25 cellular contexts compared by ENCODE assay signal in genomic region chr5:139223481-139223880, GRCh38. TPM values are rescaled to one million over a fixed set of nuclear protein-coding genes. Genes with fewer than 3 reads are reported as not detected.
DNase-seq lines count a peak whose midpoint lies in the region; ATAC-seq, FAIRE-seq and TF ChIP-seq lines count a peak whose summit lies in the region.
"Had no signal": no experiment of that assay in that cellular context is flagged by ENCODE, and none has a peak within 500 bp of the region (broad histone marks: within the 10 kb centered on the region; RNA-seq: fewer than 3 reads in every experiment).

No MANE protein-coding gene starts in this region.

- no peak overlapping the region for H3K14ac ChIP-seq in IMR-90 (replicated peaks; ENCODE audit: low read depth, low read length)

- no peaks in the 10 kb centered on the region for H3K36me3 ChIP-seq in IMR-90 (ENCODE audit: control insufficient read depth, insufficient read depth, low read length)
- no peaks in the 10 kb centered on the region for H3K36me3 ChIP-seq in suprapubic skin
- H3K36me3 ChIP-seq: BLaER1, SJCRH30 had no signal

- H2AK9ac ChIP-seq in IMR-90 (replicated peaks; ENCODE audit: low read depth, low read length, poor library complexity), result no peak overlapping the region

- no peaks in the 10 kb centered on the region for H3K9me3 ChIP-seq in IMR-90 (ENCODE audit: control insufficient read depth, insufficient read depth, low read length)
- no peaks in the 10 kb centered on the region for H3K9me3 ChIP-seq in suprapubic skin
- H3K9me3 ChIP-seq: SJCRH30 had no signal

- POLR2A ChIA-PET in IMR-90 (lab: Charles Lee; ENCODE audit: unreplicated experiment), result no interaction called here
- POLR2A ChIA-PET in naive thymus-derived CD8-positive, alpha-beta T cell (lab: Charles Lee), result no interaction called here

- no peak overlapping the region for H3K56ac ChIP-seq in IMR-90 (ENCODE audit: extremely low read depth, insufficient read depth, low read length)

- H3K27me3 ChIP-seq in IMR-90 (ENCODE audit: control insufficient read depth, insufficient read depth, low read length) (peaks cover 10% of the 10 kb centered on the region), suprapubic skin (no peaks in the 10 kb centered on the region)
- H3K27me3 ChIP-seq: BLaER1, SJCRH30 had no signal

- TF ChIP-seq POLR2A in IMR-90 (IDR thresholded peaks at IDR 0.05; ENCODE audit: low read depth, low read length) (no peak), suprapubic skin (IDR thresholded peaks at IDR 0.05) (no peak)

- no peaks in the 10 kb centered on the region for H4K20me1 ChIP-seq in IMR-90 (ENCODE audit: insufficient read depth, low read length)
- H4K20me1 ChIP-seq: BLaER1 had no signal

- no peak overlapping the region for H2BK15ac ChIP-seq in IMR-90 (ENCODE audit: low read depth, low read length)

- H3K9me3 Mint-ChIP-seq in endothelial cell (ENCODE audit: unreplicated experiment), result no peaks in the 10 kb centered on the region
- H3K9me3 Mint-ChIP-seq in naive thymus-derived CD8-positive, alpha-beta T cell, result no peaks in the 10 kb centered on the region
- H3K9me3 Mint-ChIP-seq: CD4-positive, alpha-beta T cell; HFFc6 had no signal

- H2BK20ac ChIP-seq in IMR-90 (ENCODE audit: low read depth, low read length), result no peak overlapping the region

- H3K27ac ChIP-seq in IMR-90 (ENCODE audit: insufficient read depth, low read length) (no peak overlapping the region), suprapubic skin (no peak overlapping the region)
- H3K27ac ChIP-seq: BLaER1, GM23248, SJCRH30 had no signal

- no peak for DNase-seq in IMR-90
- DNase-seq in endothelial cell (ENCODE audit: low spot score), result no peak
- DNase-seq in foreskin melanocyte, result peak; percentile 74
- no peak for DNase-seq in suprapubic skin (ENCODE audit: low spot score in 2 of 2)
- DNase-seq in T-helper 9 cell, result no peak
- no peak for DNase-seq in naive thymus-derived CD8-positive, alpha-beta T cell
- no peak for DNase-seq in HTR-8/SVneo (ENCODE audit: insufficient read length, low spot score)
- DNase-seq: CD4-positive, alpha-beta T cell; COR-L47; DND-41; GM23248; H9; HFFc6; MM.1S; NCI-H1048; NCI-H146; NCI-H2029; NCI-H2227 treated with DMSO at 0.1 percent for 48 hours; NCI-H524; NCI-H82; SJCRH30 had no signal

- no peak overlapping the region for H3K27ac Mint-ChIP-seq in endothelial cell (ENCODE audit: unreplicated experiment)
- H3K27ac Mint-ChIP-seq in naive thymus-derived CD8-positive, alpha-beta T cell, result peak overlapping the region in 1 of 10 donors; percentile 27
- H3K27ac Mint-ChIP-seq: CD4-positive, alpha-beta T cell; H9; HFFc6 had no signal

- H3K4me1 Mint-ChIP-seq in endothelial cell (ENCODE audit: unreplicated experiment), result peaks cover 8% of the 10 kb centered on the region
- no peaks in the 10 kb centered on the region for H3K4me1 Mint-ChIP-seq in naive thymus-derived CD8-positive, alpha-beta T cell

- in situ Hi-C loops in IMR-90 (cut with MboI; ENCODE audit: low sequenced_read_pairs), result no loop called here

- no peak for FAIRE-seq in HTR-8/SVneo (lab: Jason Lieb, UNC)
- FAIRE-seq: GM12878, K562 had no signal

- H3K4me2 ChIP-seq in IMR-90 (ENCODE audit: low read depth, low read length), result no peak overlapping the region
- H3K4me2 ChIP-seq: BLaER1 had no signal

- peak overlapping the region; percentile 37 for H3K4me3 Mint-ChIP-seq in endothelial cell (ENCODE audit: unreplicated experiment)
- H3K4me3 Mint-ChIP-seq in naive thymus-derived CD8-positive, alpha-beta T cell, result no peak overlapping the region
- H3K4me3 Mint-ChIP-seq: CD4-positive, alpha-beta T cell; H9; HFFc6 had no signal

- H4K8ac ChIP-seq in IMR-90 (ENCODE audit: low read depth in 2 of 2, low read length in 2 of 2), result no peak overlapping the region

- H3K9ac ChIP-seq in IMR-90 (ENCODE audit: low read depth, low read length), result no peak overlapping the region
- H3K9ac ChIP-seq: BLaER1, GM23248 had no signal

- no peaks in the 10 kb centered on the region for H3K4me1 ChIP-seq in IMR-90 (ENCODE audit: control insufficient read depth, insufficient read depth, low read length)
- no peaks in the 10 kb centered on the region for H3K4me1 ChIP-seq in suprapubic skin
- H3K4me1 ChIP-seq: SJCRH30 had no signal

- H4K91ac ChIP-seq in IMR-90 (ENCODE audit: insufficient read depth, low read depth, low read length), result no peak overlapping the region

- H4K5ac ChIP-seq in IMR-90 (ENCODE audit: low read depth, low read length), result no peak overlapping the region

- TF ChIP-seq RAD21 in IMR-90 (IDR thresholded peaks at IDR 0.05; ENCODE audit: low read length), result no peak

- peaks cover 4% of the 10 kb centered on the region for H3K27me3 Mint-ChIP-seq in endothelial cell (ENCODE audit: unreplicated experiment)
- H3K27me3 Mint-ChIP-seq in naive thymus-derived CD8-positive, alpha-beta T cell, result peaks cover 0 to 12% (median 3%) of the 10 kb centered on the region in 5 donors
- H3K27me3 Mint-ChIP-seq: CD4-positive, alpha-beta T cell had no signal

- BruUV-seq in IMR-90 (replicated peaks; lab: Mats Ljungman, UMichigan), result no TSS peak

- no peak overlapping the region for H2BK5ac ChIP-seq in IMR-90 (ENCODE audit: low read depth, low read length, poor library complexity, severe bottlenecking)

- no peak overlapping the region for H3K23ac ChIP-seq in IMR-90 (ENCODE audit: low read depth, low read length)

- TF ChIP-seq CTCF in IMR-90 (conservative IDR thresholded peaks at IDR 0.05; ENCODE audit: low read depth, low read length), result no peak
- no peak for TF ChIP-seq CTCF in endothelial cell (IDR thresholded peaks at IDR 0.05; ENCODE audit: unreplicated experiment)
- no peak for TF ChIP-seq CTCF in suprapubic skin (IDR thresholded peaks at IDR 0.05)

- H3K18ac ChIP-seq in IMR-90 (ENCODE audit: low read depth, low read length), result no peak overlapping the region

- no peak overlapping the region for H2AFZ ChIP-seq in IMR-90 (replicated peaks; ENCODE audit: low read length, poor library complexity)
- H2AFZ ChIP-seq: GM23248 had no signal

- no peak overlapping the region for H2BK120ac ChIP-seq in IMR-90 (ENCODE audit: low read depth, low read length)

- H2AK5ac ChIP-seq in IMR-90 (ENCODE audit: low read depth, low read length), result no peak overlapping the region

- no peak for TF ChIP-seq EP300 in suprapubic skin (IDR thresholded peaks at IDR 0.05)

- H3K9me1 ChIP-seq in IMR-90 (ENCODE audit: insufficient read depth, low read length), result no peaks in the 10 kb centered on the region

- WGBS in IMR-90 (ENCODE audit: extremely low coverage in 2 of 2, insufficient read length in 1 of 2), 2 experiments, result no CpG with 5 or more reads among the region's 3 CpGs
- 75% methylated on average over 3 of the region's 3 CpGs for WGBS in suprapubic skin

- no peak overlapping the region for H3K4ac ChIP-seq in IMR-90 (ENCODE audit: low read depth, low read length)

- H3K4me3 ChIP-seq in IMR-90 (ENCODE audit: insufficient read depth, low read depth, low read length) (no peak overlapping the region), suprapubic skin (peak overlapping the region; percentile 22)
- H3K4me3 ChIP-seq: BLaER1, GM12878, GM23248, K562, SJCRH30 had no signal

- CTCF ChIA-PET in IMR-90 (lab: Yijun Ruan, JAX), result no interaction called here

- dilution Hi-C loops in IMR-90 (cut with HindIII; ENCODE audit: low sequenced_read_pairs, unreplicated experiment), result no loop called here

- no peaks in the 10 kb centered on the region for H3K36me3 Mint-ChIP-seq in endothelial cell (ENCODE audit: low read depth, unreplicated experiment)
- H3K36me3 Mint-ChIP-seq in naive thymus-derived CD8-positive, alpha-beta T cell, result no peaks in the 10 kb centered on the region

- intact Hi-C loops in IMR-90 (cut with micrococcal nuclease), result no loop called here

- H3K79me1 ChIP-seq in IMR-90 (ENCODE audit: low read depth in 1 of 2, low read length in 2 of 2), result no peaks in the 10 kb centered on the region

- ATAC-seq in IMR-90 (ENCODE audit: low read depth), result no peak
- ATAC-seq in naive thymus-derived CD8-positive, alpha-beta T cell, result no peak
- ATAC-seq: GM12878, K562, Panc1 had no signal

TF ChIP-seq in IMR-90, 13 proteins besides CTCF, POLR2A, EP300 and RAD21:
- TF ChIP-seq USF2 (IDR thresholded peaks at IDR 0.05; ENCODE audit: low read depth, low read length) (peak; percentile 20; the same call in 1 of the 2 replicates), RFX5 (IDR thresholded peaks at IDR 0.05; ENCODE audit: low read depth, low read length) (no peak), MAZ (IDR thresholded peaks at IDR 0.05; ENCODE audit: borderline replicate concordance, low read depth, low read length) (no peak)

RNA-seq across cellular contexts. Expression of gene SIL1, which starts 25.3 kb away (rescaled TPM):
- total RNA-seq in IMR-90 (2012; rRNA removed), result 56.1 and 61.4 TPM in 2 replicates
- 66.0 and 80.7 TPM in 2 replicates for polyA plus RNA-seq in IMR-90 (2012; rRNA removed)
- polyA plus RNA-seq in IMR-90 (2012; cell fraction: cytosol; rRNA removed), result 76.2 and 95.1 TPM in 2 replicates
- 22.3 and 55.0 TPM in 2 replicates for polyA plus RNA-seq in IMR-90 (2012; cell fraction: nucleus; rRNA removed; ENCODE audit: low replicate concordance)
- total RNA-seq in endothelial cell (ENCODE audit: unreplicated experiment), result 35.6 TPM
- total RNA-seq in suprapubic skin, result 10 to 100 TPM; 38.5 to 54.6 (median 41.7) TPM
- 10 to 100 TPM; 14.3 to 16.2 TPM for total RNA-seq in naive thymus-derived CD8-positive, alpha-beta T cell
- polyA plus RNA-seq in naive thymus-derived CD8-positive, alpha-beta T cell, result 10 to 100 TPM; 11.9 to 14.2 (median 13.5) TPM
